9 cellular contexts compared by ENCODE assay signal in the genomic region with DNA sequence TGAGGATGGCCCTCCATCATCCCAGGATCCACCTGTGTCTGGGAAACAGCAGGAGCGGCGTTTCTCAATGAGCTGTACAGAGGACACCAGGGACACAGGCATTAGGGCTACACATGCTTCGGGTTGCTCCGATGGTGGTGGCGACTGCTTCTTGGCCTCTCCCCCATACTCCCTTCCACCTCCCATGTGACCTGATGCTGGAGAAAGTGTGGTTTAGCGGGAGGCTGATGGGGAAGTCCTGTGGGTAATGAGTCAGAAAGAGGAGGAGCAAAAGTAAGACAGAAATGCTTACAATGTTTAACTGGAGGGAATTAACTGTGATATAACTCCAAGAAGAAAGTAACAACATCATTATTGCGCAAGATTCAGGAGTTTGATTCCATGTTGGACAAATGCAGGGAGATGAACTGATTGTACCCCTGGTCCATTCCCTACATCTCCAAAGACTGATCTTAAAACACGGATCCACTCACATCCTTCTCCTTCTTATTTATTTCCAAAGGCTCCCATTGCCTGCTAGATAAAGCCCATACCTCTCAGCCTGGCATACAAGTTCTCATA.
A peak's percentile ranks its signal among the peaks of the same experiment; 100 is the strongest.
DNase-seq lines count a peak whose midpoint lies in the region; ATAC-seq, FAIRE-seq and TF ChIP-seq lines count a peak whose summit lies in the region.
"Had no signal": no experiment of that assay in that cellular context is flagged by ENCODE, and none has a peak within 500 bp of the region (broad histone marks: within the 10 kb centered on the region; RNA-seq: fewer than 3 reads in every experiment).

No MANE protein-coding gene starts in this region.

- no peak for FAIRE-seq in HepG2 (lab: Jason Lieb, UNC)

- H3K4me1 ChIP-seq in HepG2 (ENCODE audit: insufficient read depth, low read length) (peaks cover 6% of the 10 kb centered on the region; the same call in 1 of the 2 replicates), tibial artery (peaks cover 0 to 4% (median 1%) of the 10 kb centered on the region in 4 donors), hepatocyte (ENCODE audit: insufficient read depth) (peaks cover 5% of the 10 kb centered on the region)

- H3K4me2 ChIP-seq in HepG2 (ENCODE audit: low read depth, low read length) (no peak overlapping the region), hepatocyte (no peak overlapping the region)

- POLR2A ChIA-PET in HepG2 (lab: Yijun Ruan, JAX): no interaction called here

- H2AFZ ChIP-seq in HepG2 (ENCODE audit: low read length) (no peak overlapping the region), hepatocyte (no peak overlapping the region)

- TF ChIP-seq RAD21 in HepG2 (CRISPR knock-in tag; IDR thresholded peaks at IDR 0.05): no peak

- TF ChIP-seq CTCF in GM12865 (IDR thresholded peaks at IDR 0.05; ENCODE audit: insufficient read depth, low read depth, low read length, missing control alignments) (no peak), HepG2 (CRISPR knock-in tag; IDR thresholded peaks at IDR 0.05) (no peak), tibial artery (IDR thresholded peaks at IDR 0.05) (no peak), hepatocyte (IDR thresholded peaks at IDR 0.05; ENCODE audit: poor library complexity) (no peak)

- no TSS peak for BruUV-seq in HepG2 (replicated peaks; lab: Mats Ljungman, UMichigan)

- intact Hi-C loops in HepG2 (cut with micrococcal nuclease; ENCODE audit: unreplicated experiment): no loop called here
- intact Hi-C loops in tibial artery (cut with DNase I; ENCODE audit: low total_unique reads): no loop called here

- TF ChIP-seq EP300 in HepG2 (IDR thresholded peaks at IDR 0.05; ENCODE audit: low read depth in 2 of 2, low read length in 2 of 2) (no peak), HepG2 (CRISPR knock-in tag; IDR thresholded peaks at IDR 0.05; ENCODE audit: borderline replicate concordance) (no peak)

- WGBS in HepG2 (ENCODE audit: low lambda C conversion rate): 26% methylated on average over 8 of the region's 8 CpGs
- 76% methylated on average over 8 of the region's 8 CpGs for WGBS in hepatocyte (ENCODE audit: low lambda C conversion rate, missing lambda C conversion rate)

- H3K9me3 ChIP-seq in HepG2 (ENCODE audit: low read length) (no peaks in the 10 kb centered on the region), tibial artery (no peaks in the 10 kb centered on the region), hepatocyte (ENCODE audit: low read depth) (no peaks in the 10 kb centered on the region)

- in situ Hi-C loops in HepG2 (cut with HindIII; ENCODE audit: extremely low pct_ligation_motif_present, low pct_unique_long_range_greater_than_20kb): no loop called here

- CTCF ChIA-PET in HepG2 (lab: Yijun Ruan, JAX; ENCODE audit: low intra/inter-chr PET ratio, low total read pairs): no interaction called here

- H3K4me3 ChIP-seq in GM12865 (ENCODE audit: low read depth, low read length) (no peak overlapping the region), HepG2 (replicated peaks in 1 of 3; ENCODE audit: insufficient read depth in 1 of 3, low read depth in 2 of 3, low read length in 3 of 3) (no peak overlapping the region), tibial artery (no peak overlapping the region), hepatocyte (no peak overlapping the region)

- no peaks in the 10 kb centered on the region for H3K27me3 ChIP-seq in HepG2 (ENCODE audit: control insufficient read depth in 1 of 2, insufficient read depth in 2 of 2, low read length in 2 of 2)
- peaks cover 0 to 3% of the 10 kb centered on the region in 2 donors for H3K27me3 ChIP-seq in tibial artery
- H3K27me3 ChIP-seq in hepatocyte: no peaks in the 10 kb centered on the region

- DNase-seq in GM12865 (ENCODE audit: low read depth) (peak; percentile 38), SKM-1 treated with dmso at 0.1 percent for 144 hours (lab: John Stamatoyannopoulos, UW; ENCODE audit: unreplicated experiment) (peak; percentile 87), HepG2 (ENCODE audit: low spot score) (no peak), tibial artery (no peak), GOT3 (lab: John Stamatoyannopoulos, UW) (no peak), hepatocyte (ENCODE audit: low spot score) (no peak)
- DNase-seq: activated B cell treated with CpG ODN at 0.5 μM for 24 hours had no signal

- no peaks in the 10 kb centered on the region for H4K20me1 ChIP-seq in HepG2 (ENCODE audit: insufficient read depth, low read length)
- H4K20me1 ChIP-seq in hepatocyte (ENCODE audit: insufficient read depth, poor library complexity, severe bottlenecking): no peaks in the 10 kb centered on the region

- H3K79me2 ChIP-seq in HepG2 (ENCODE audit: insufficient read depth, low read length): no peaks in the 10 kb centered on the region
- H3K79me2 ChIP-seq in hepatocyte: no peaks in the 10 kb centered on the region

- TF ChIP-seq POLR2A in HepG2 (IDR thresholded peaks at IDR 0.05; ENCODE audit: insufficient read depth in 1 of 2, low read depth in 2 of 2, low read length in 2 of 2): no peak

- no peaks in the 10 kb centered on the region for H3K9me2 ChIP-seq in hepatocyte (replicated peaks; ENCODE audit: insufficient read depth)

- no peak overlapping the region for H3K27ac ChIP-seq in HepG2 (ENCODE audit: extremely low read length, insufficient read depth, low read length)
- H3K27ac ChIP-seq in tibial artery: no peak overlapping the region
- H3K27ac ChIP-seq in hepatocyte: no peak overlapping the region

- ATAC-seq in HG02642 (IDR thresholded peaks at IDR 0.05; ENCODE audit: poor library complexity, unreplicated experiment) (peak; percentile 71), HepG2 (no peak), GM18517 (IDR thresholded peaks at IDR 0.05; ENCODE audit: unreplicated experiment) (no peak)

- H3K36me3 ChIP-seq in HepG2 (replicated peaks in 1 of 2; ENCODE audit: control insufficient read depth in 1 of 2, insufficient read depth in 2 of 2, low read length in 2 of 2): no peaks in the 10 kb centered on the region
- H3K36me3 ChIP-seq in tibial artery: no peaks in the 10 kb centered on the region
- no peaks in the 10 kb centered on the region for H3K36me3 ChIP-seq in hepatocyte (replicated peaks; ENCODE audit: insufficient read depth, low read depth)

- no peak overlapping the region for H3K9ac ChIP-seq in HepG2 (ENCODE audit: insufficient read depth, low read depth, low read length)

TF ChIP-seq in HepG2, 621 proteins besides CTCF, POLR2A, EP300 and RAD21:
- TF ChIP-seq MTF2 (CRISPR knock-in tag; IDR thresholded peaks at IDR 0.05; ENCODE audit: borderline replicate concordance) (no peak), FOXP1 (IDR thresholded peaks at IDR 0.05) (peak; percentile 3; the same call in 1 of the 2 replicates), FOXP1 (CRISPR knock-in tag; IDR thresholded peaks at IDR 0.05) (no peak), CEBPG (CRISPR knock-in tag; IDR thresholded peaks at IDR 0.05) (peak; percentile 49), CEBPB (IDR thresholded peaks at IDR 0.05; ENCODE audit: borderline replicate concordance, low read depth, low read length) (peak; percentile 91)

Comparison
In these comparisons a context has a peak if more than half of its experiments do, and no peak if none do; other contexts are left out.
1. DNase-seq: peak in GM12865 (single experiment) and SKM-1 treated with dmso at 0.1 percent for 144 hours (single experiment); none in HepG2 (single experiment), tibial artery (0 of 2), GOT3 (single experiment) and hepatocyte (single experiment).